21 cellular contexts compared by ENCODE assay signal in the genomic region with DNA sequence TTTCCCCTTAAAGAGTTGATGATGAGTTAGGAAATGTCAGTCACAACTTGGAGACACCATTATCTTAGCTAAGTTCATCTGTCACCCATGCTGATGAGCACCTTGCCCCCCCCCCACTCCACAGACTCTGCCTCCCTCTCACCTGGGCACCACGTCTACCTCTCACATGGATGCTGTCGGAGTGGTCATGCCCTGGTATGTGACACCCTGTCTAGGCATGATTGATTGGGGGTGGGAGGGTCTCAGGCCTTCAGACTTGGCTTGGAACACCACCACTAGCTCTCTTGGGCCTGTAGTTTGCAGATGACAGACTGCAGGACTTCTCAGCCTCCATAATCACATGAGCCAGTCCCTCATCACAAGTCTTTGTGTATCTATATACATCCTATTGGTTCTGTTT.
A peak's percentile ranks its signal among the peaks of the same experiment; 100 is the strongest.
DNase-seq lines count a peak whose midpoint lies in the region; ATAC-seq and FAIRE-seq lines count a peak whose summit lies in the region.
"Had no signal": no experiment of that assay in that cellular context is flagged by ENCODE, and none has a peak within 500 bp of the region (broad histone marks: within the 10 kb centered on the region; RNA-seq: fewer than 3 reads in every experiment).

No MANE protein-coding gene starts in this region.

- peaks cover 16% of the 10 kb centered on the region for H3K4me1 Mint-ChIP-seq in activated CD4-positive, alpha-beta T cell treated with anti-CD3 and anti-CD28 coated beads, Interleukin-2, amount 10 ng/mL, durations not matched to agents 7 days and 5 days
- H3K4me1 Mint-ChIP-seq in CD4-positive, CD25-positive, alpha-beta regulatory T cell, result peaks cover 0 to 10% (median 7%) of the 10 kb centered on the region in 4 donors
- peaks cover 21% of the 10 kb centered on the region for H3K4me1 Mint-ChIP-seq in central memory CD8-positive, alpha-beta T cell
- H3K4me1 Mint-ChIP-seq in naive thymus-derived CD8-positive, alpha-beta T cell, result peaks cover 14 to 17% (median 15%) of the 10 kb centered on the region in 4 donors

- peaks cover 31% of the 10 kb centered on the region for H3K36me3 Mint-ChIP-seq in activated CD4-positive, alpha-beta T cell treated with anti-CD3 and anti-CD28 coated beads, Interleukin-2, amount 10 ng/mL, durations not matched to agents 7 days and 5 days (ENCODE audit: low read depth)
- H3K36me3 Mint-ChIP-seq in CD4-positive, CD25-positive, alpha-beta regulatory T cell, result peaks cover 19% of the 10 kb centered on the region
- peaks cover 17% of the 10 kb centered on the region for H3K36me3 Mint-ChIP-seq in central memory CD8-positive, alpha-beta T cell (ENCODE audit: insufficient read depth)
- peaks cover 14 to 34% (median 20%) of the 10 kb centered on the region in 3 donors for H3K36me3 Mint-ChIP-seq in naive thymus-derived CD8-positive, alpha-beta T cell

- ATAC-seq in CD4-positive, CD25-positive, alpha-beta regulatory T cell (ENCODE audit: low read depth in 2 of 2), result no peak
- ATAC-seq in central memory CD8-positive, alpha-beta T cell (replicated peaks; ENCODE audit: extremely low read depth, poor library complexity, severe bottlenecking), result no peak
- ATAC-seq in naive thymus-derived CD8-positive, alpha-beta T cell, result no peak

- H3K9me3 Mint-ChIP-seq in activated CD4-positive, alpha-beta T cell treated with anti-CD3 and anti-CD28 coated beads, Interleukin-2, amount 10 ng/mL, durations not matched to agents 7 days and 5 days, result peaks cover 11% of the 10 kb centered on the region
- peaks cover 0 to 11% (median 4%) of the 10 kb centered on the region in 7 donors for H3K9me3 Mint-ChIP-seq in CD4-positive, CD25-positive, alpha-beta regulatory T cell
- peaks cover 9% of the 10 kb centered on the region for H3K9me3 Mint-ChIP-seq in central memory CD8-positive, alpha-beta T cell
- H3K9me3 Mint-ChIP-seq in naive thymus-derived CD8-positive, alpha-beta T cell, result peaks cover 0 to 11% (median 8%) of the 10 kb centered on the region in 9 donors

- H3K4me3 ChIP-seq in CD4-positive, CD25-positive, alpha-beta regulatory T cell (ENCODE audit: low read depth, low read length), result no peak overlapping the region
- H3K4me3 ChIP-seq: BLaER1 treated with 17β-estradiol and CSF1 and Interleukin-3, amounts not matched to agents 10 nM and 100 nM; MG63; SJSA1 had no signal

- H3K9me3 ChIP-seq in CD4-positive, CD25-positive, alpha-beta regulatory T cell (ENCODE audit: control insufficient read depth in 2 of 2, low read length in 2 of 2), result peaks cover 10 to 11% of the 10 kb centered on the region in 2 experiments
- H3K9me3 ChIP-seq: MG63, SJSA1 had no signal

- DNase-seq in activated CD4-positive, alpha-beta T cell treated with anti-CD3 and anti-CD28 coated beads, Interleukin-2, amount 10 ng/mL, durations not matched to agents 7 days and 5 days, result no peak
- no peak for DNase-seq in activated CD4-positive, alpha-beta T cell treated with anti-CD3 and anti-CD28 coated beads for 1 hour
- DNase-seq in CD4-positive, CD25-positive, alpha-beta regulatory T cell, result no peak
- no peak for DNase-seq in central memory CD8-positive, alpha-beta T cell (ENCODE audit: low spot score in 2 of 2)
- no peak for DNase-seq in naive thymus-derived CD8-positive, alpha-beta T cell
- DNase-seq in COLO668 (lab: John Stamatoyannopoulos, UW; ENCODE audit: unreplicated experiment), result no peak
- no peak for DNase-seq in LoVo (ENCODE audit: low spot score)
- DNase-seq in frontal cortex (ENCODE audit: low spot score in 2 of 2), result no peak
- DNase-seq: DMS79, Kasumi-1, MG63, NCI-H1417, NCI-H1694 treated with DMSO at 0.1 percent for 48 hours, NCI-H446 treated with DMSO at 0.1 percent for 48 hours, NCI-H526 treated with DMSO at 0.1 percent for 48 hours, OCI-M1 had no signal

- FAIRE-seq in frontal cortex (lab: Jason Lieb, UNC), result no peak
- FAIRE-seq: H54, RCC 7860 had no signal

- CTCF ChIA-PET in activated CD4-positive, alpha-beta T cell treated with anti-CD3 and anti-CD28 coated beads, Interleukin-2, amount 10 ng/mL, durations not matched to agents 7 days and 5 days (lab: Charles Lee), result interaction anchor here (1.9 kb wide), 1 partner anchor 12 kb away, joined by 4 read pairs; no protein-coding TSS in a partner anchor

- no peak overlapping the region for H3K4me3 Mint-ChIP-seq in activated CD4-positive, alpha-beta T cell treated with anti-CD3 and anti-CD28 coated beads, Interleukin-2, amount 10 ng/mL, durations not matched to agents 7 days and 5 days
- no peak overlapping the region for H3K4me3 Mint-ChIP-seq in CD4-positive, CD25-positive, alpha-beta regulatory T cell
- no peak overlapping the region for H3K4me3 Mint-ChIP-seq in central memory CD8-positive, alpha-beta T cell
- H3K4me3 Mint-ChIP-seq in naive thymus-derived CD8-positive, alpha-beta T cell, result no peak overlapping the region

- H3K36me3 ChIP-seq in CD4-positive, CD25-positive, alpha-beta regulatory T cell (ENCODE audit: control insufficient read depth, insufficient read depth, low read length), result peaks cover 27% of the 10 kb centered on the region

- no peaks in the 10 kb centered on the region for H3K4me1 ChIP-seq in CD4-positive, CD25-positive, alpha-beta regulatory T cell (ENCODE audit: control insufficient read depth, insufficient read depth, low read length, poor library complexity, severe bottlenecking)
- H3K4me1 ChIP-seq: SJSA1 had no signal

- H3K27me3 Mint-ChIP-seq in activated CD4-positive, alpha-beta T cell treated with anti-CD3 and anti-CD28 coated beads, Interleukin-2, amount 10 ng/mL, durations not matched to agents 7 days and 5 days, result peaks cover 11% of the 10 kb centered on the region
- peaks cover 5% of the 10 kb centered on the region for H3K27me3 Mint-ChIP-seq in CD4-positive, CD25-positive, alpha-beta regulatory T cell
- no peaks in the 10 kb centered on the region for H3K27me3 Mint-ChIP-seq in central memory CD8-positive, alpha-beta T cell
- no peaks in the 10 kb centered on the region for H3K27me3 Mint-ChIP-seq in naive thymus-derived CD8-positive, alpha-beta T cell

- POLR2A ChIA-PET in activated CD4-positive, alpha-beta T cell treated with anti-CD3 and anti-CD28 coated beads, Interleukin-2, amount 10 ng/mL, durations not matched to agents 7 days and 5 days (lab: Charles Lee), result no interaction called here
- POLR2A ChIA-PET in naive thymus-derived CD8-positive, alpha-beta T cell (lab: Charles Lee), result no interaction called here

- no peaks in the 10 kb centered on the region for H3K27me3 ChIP-seq in CD4-positive, CD25-positive, alpha-beta regulatory T cell (ENCODE audit: control insufficient read depth, insufficient read depth, low read length)
- H3K27me3 ChIP-seq: BLaER1 treated with 17β-estradiol and CSF1 and Interleukin-3, amounts not matched to agents 10 nM and 100 nM; MG63; SJSA1 had no signal

- peak overlapping the region; percentile 69 for H3K27ac Mint-ChIP-seq in activated CD4-positive, alpha-beta T cell treated with anti-CD3 and anti-CD28 coated beads, Interleukin-2, amount 10 ng/mL, durations not matched to agents 7 days and 5 days
- H3K27ac Mint-ChIP-seq in CD4-positive, CD25-positive, alpha-beta regulatory T cell, result peak overlapping the region; percentile 15 to 72 (median 56)
- H3K27ac Mint-ChIP-seq in central memory CD8-positive, alpha-beta T cell (ENCODE audit: low read depth), result peak overlapping the region; percentile 70
- H3K27ac Mint-ChIP-seq in naive thymus-derived CD8-positive, alpha-beta T cell, result peak overlapping the region in 7 of 10 donors; percentile 16 to 88 (median 82)

- H3K27ac ChIP-seq in CD4-positive, CD25-positive, alpha-beta regulatory T cell (ENCODE audit: insufficient read depth, low read length, poor library complexity, severe bottlenecking), result no peak overlapping the region
- H3K27ac ChIP-seq: 22Rv1; BLaER1 treated with 17β-estradiol and CSF1 and Interleukin-3, amounts not matched to agents 10 nM and 100 nM; SJSA1 had no signal
